Comparison of ENCODE assay signal across 9 cellular contexts in genomic region chr2:916935-917334, GRCh38. TPM values are rescaled to one million over a fixed set of nuclear protein-coding genes. Genes with fewer than 3 reads are reported as not detected.
"Had no signal": no experiment of that assay in that cellular context is flagged by ENCODE, and none has a peak within 500 bp of the region (broad histone marks: within the 10 kb centered on the region; RNA-seq: fewer than 3 reads in every experiment).

No MANE protein-coding gene starts in this region.

- DNase-seq: GDM1, GF-D8 had no signal

- FAIRE-seq: G401.6, GM12878, GM12891, GM12892, GM18507, GM19239 had no signal

- ATAC-seq: GM12878 had no signal

- H3K4me3 ChIP-seq: GM12878 had no signal

RNA-seq across cellular contexts. Expression of gene SNTG2, which starts 33.7 kb away (rescaled TPM):
- total RNA-seq: G401, GM12878 had no signal
- polyA plus RNA-seq: GM12878 had no signal
